Comparison of ENCODE assay signal across 3 cellular contexts in the genomic region with DNA sequence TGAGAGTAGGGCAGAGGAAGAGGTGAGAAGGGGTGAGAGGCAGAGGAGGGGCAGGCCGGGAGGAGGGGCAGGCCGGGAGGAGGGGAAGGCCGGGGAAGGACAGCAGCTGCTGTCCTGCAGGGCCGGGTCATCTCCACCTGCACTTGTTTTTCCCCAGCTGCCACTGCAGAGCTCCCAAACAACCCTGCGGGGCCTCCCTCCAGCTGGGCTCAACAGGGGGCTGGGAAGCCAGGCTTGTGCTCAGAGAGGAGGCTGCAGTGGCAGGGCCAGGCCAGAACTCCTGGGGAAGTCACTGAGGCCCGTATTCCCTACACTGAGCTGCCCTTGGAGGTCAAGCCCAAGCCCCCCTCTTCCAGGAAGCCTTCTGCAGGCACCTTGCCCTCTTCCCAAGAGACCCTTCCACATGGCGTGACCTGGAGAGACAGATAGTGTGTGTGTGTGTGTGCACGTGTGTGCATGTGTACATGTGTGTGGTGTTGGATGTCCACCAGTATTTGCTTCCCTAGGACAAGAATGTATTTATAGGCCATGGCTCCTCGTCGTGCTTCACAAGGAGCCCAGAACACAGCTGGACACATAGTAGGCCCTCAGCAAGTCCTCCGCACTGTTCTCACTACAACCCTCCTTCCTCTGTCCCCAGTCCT.
TF ChIP-seq lines count a peak whose summit lies in the region.

No MANE protein-coding gene starts in this region.

TF ChIP-seq in SK-N-SH, 30 proteins besides CTCF, POLR2A, EP300 and RAD21:
- TF ChIP-seq TEAD4 (IDR thresholded peaks at IDR 0.05; ENCODE audit: borderline replicate concordance, insufficient read depth) (no peak), GABPA (IDR thresholded peaks at IDR 0.05; ENCODE audit: low read depth) (no peak), NFIC (IDR thresholded peaks at IDR 0.05; ENCODE audit: borderline replicate concordance) (no peak), PBX3 (IDR thresholded peaks at IDR 0.05) (no peak), GATA2 (CRISPR knock-in tag; IDR thresholded peaks at IDR 0.05) (no peak), USF1 (IDR thresholded peaks at IDR 0.05; ENCODE audit: borderline replicate concordance, low read depth) (no peak), FOXM1 (IDR thresholded peaks at IDR 0.05; ENCODE audit: low read depth) (no peak), MXI1 (IDR thresholded peaks at IDR 0.05; ENCODE audit: low read depth, low read length) (no peak), TCF12 (IDR thresholded peaks at IDR 0.05) (no peak), TAF1 (IDR thresholded peaks at IDR 0.05; ENCODE audit: borderline replicate concordance, low read depth, low read length) (no peak), RFX5 (IDR thresholded peaks at IDR 0.05; ENCODE audit: low read length) (no peak), SMC3 (IDR thresholded peaks at IDR 0.05; ENCODE audit: low read depth, low read length) (no peak)
- TF ChIP-seq, protein P1, sequence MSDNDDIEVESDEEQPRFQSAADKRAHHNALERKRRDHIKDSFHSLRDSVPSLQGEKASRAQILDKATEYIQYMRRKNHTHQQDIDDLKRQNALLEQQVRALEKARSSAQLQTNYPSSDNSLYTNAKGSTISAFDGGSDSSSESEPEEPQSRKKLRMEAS (IDR thresholded peaks at IDR 0.05; ENCODE audit: low read depth) = no peak

TF ChIP-seq in SK-N-SH treated with all-trans-retinoic acid at 6 μM for 48 hours, 23 proteins besides CTCF, POLR2A, EP300 and RAD21:
- TF ChIP-seq TSHZ2 (CRISPR knock-in tag; IDR thresholded peaks at IDR 0.05) = no peak
- TF ChIP-seq SNAI2 (CRISPR knock-in tag; IDR thresholded peaks at IDR 0.05) = no peak
- TF ChIP-seq CSDC2 (CRISPR knock-in tag; IDR thresholded peaks at IDR 0.05) = no peak
- TF ChIP-seq, protein P2, sequence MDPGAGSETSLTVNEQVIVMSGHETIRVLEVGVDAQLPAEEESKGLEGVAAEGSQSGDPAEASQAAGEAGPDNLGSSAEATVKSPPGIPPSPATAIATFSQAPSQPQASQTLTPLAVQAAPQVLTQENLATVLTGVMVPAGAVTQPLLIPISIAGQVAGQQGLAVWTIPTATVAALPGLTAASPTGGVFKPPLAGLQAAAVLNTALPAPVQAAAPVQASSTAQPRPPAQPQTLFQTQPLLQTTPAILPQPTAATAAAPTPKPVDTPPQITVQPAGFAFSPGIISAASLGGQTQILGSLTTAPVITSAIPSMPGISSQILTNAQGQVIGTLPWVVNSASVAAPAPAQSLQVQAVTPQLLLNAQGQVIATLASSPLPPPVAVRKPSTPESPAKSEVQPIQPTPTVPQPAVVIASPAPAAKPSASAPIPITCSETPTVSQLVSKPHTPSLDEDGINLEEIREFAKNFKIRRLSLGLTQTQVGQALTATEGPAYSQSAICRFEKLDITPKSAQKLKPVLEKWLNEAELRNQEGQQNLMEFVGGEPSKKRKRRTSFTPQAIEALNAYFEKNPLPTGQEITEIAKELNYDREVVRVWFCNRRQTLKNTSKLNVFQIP (CRISPR knock-in tag; IDR thresholded peaks at IDR 0.05; ENCODE audit: borderline replicate concordance, low read depth) = no peak
- TF ChIP-seq ZNF8 (CRISPR knock-in tag; IDR thresholded peaks at IDR 0.05) = no peak
- no peak for TF ChIP-seq ZNF70 (CRISPR knock-in tag; IDR thresholded peaks at IDR 0.05)
- TF ChIP-seq TOX (CRISPR knock-in tag; IDR thresholded peaks at IDR 0.05; ENCODE audit: borderline replicate concordance) = no peak
- TF ChIP-seq ZC3H10 (CRISPR knock-in tag; IDR thresholded peaks at IDR 0.05) = no peak
- TF ChIP-seq BACH2 (CRISPR knock-in tag; IDR thresholded peaks at IDR 0.05; ENCODE audit: borderline replicate concordance) = no peak
- TF ChIP-seq, protein P3, sequence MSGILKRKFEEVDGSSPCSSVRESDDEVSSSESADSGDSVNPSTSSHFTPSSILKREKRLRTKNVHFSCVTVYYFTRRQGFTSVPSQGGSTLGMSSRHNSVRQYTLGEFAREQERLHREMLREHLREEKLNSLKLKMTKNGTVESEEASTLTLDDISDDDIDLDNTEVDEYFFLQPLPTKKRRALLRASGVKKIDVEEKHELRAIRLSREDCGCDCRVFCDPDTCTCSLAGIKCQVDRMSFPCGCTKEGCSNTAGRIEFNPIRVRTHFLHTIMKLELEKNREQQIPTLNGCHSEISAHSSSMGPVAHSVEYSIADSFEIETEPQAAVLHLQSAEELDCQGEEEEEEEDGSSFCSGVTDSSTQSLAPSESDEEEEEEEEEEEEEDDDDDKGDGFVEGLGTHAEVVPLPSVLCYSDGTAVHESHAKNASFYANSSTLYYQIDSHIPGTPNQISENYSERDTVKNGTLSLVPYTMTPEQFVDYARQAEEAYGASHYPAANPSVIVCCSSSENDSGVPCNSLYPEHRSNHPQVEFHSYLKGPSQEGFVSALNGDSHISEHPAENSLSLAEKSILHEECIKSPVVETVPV (CRISPR knock-in tag; IDR thresholded peaks at IDR 0.05) = no peak
- TF ChIP-seq GLIS3 (CRISPR knock-in tag; IDR thresholded peaks at IDR 0.05) = no peak
- no peak for TF ChIP-seq PPARA (CRISPR knock-in tag; IDR thresholded peaks at IDR 0.05; ENCODE audit: borderline replicate concordance)
- no peak for TF ChIP-seq ARNTL (CRISPR knock-in tag; IDR thresholded peaks at IDR 0.05; ENCODE audit: borderline replicate concordance, low read depth)
- no peak for TF ChIP-seq RARB (CRISPR knock-in tag; IDR thresholded peaks at IDR 0.05)
- no peak for TF ChIP-seq ZNF565 (CRISPR knock-in tag; conservative IDR thresholded peaks at IDR 0.05; ENCODE audit: low read depth)
- no peak for TF ChIP-seq ZFP30 (CRISPR knock-in tag; IDR thresholded peaks at IDR 0.05)
- no peak for TF ChIP-seq TCF4 (CRISPR knock-in tag; IDR thresholded peaks at IDR 0.05; ENCODE audit: borderline replicate concordance)
- TF ChIP-seq ZFP3 (CRISPR knock-in tag; IDR thresholded peaks at IDR 0.05) = no peak
- TF ChIP-seq ISL1 (CRISPR knock-in tag; IDR thresholded peaks at IDR 0.05) = no peak

TF ChIP-seq in H1, 55 proteins besides CTCF, POLR2A, EP300 and RAD21:
- TF ChIP-seq, protein P4, sequence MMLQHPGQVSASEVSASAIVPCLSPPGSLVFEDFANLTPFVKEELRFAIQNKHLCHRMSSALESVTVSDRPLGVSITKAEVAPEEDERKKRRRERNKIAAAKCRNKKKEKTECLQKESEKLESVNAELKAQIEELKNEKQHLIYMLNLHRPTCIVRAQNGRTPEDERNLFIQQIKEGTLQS (IDR thresholded peaks at IDR 0.05; ENCODE audit: insufficient read depth, low read depth, low read length) = no peak
- TF ChIP-seq SIX5 (IDR thresholded peaks at IDR 0.05; ENCODE audit: low read depth, low read length) = no peak
- no peak for TF ChIP-seq MAFK (IDR thresholded peaks at IDR 0.05; ENCODE audit: low read depth, low read length)
- TF ChIP-seq TBP (IDR thresholded peaks at IDR 0.05; ENCODE audit: low read depth, low read length) = no peak
- no peak for TF ChIP-seq GTF2F1 (IDR thresholded peaks at IDR 0.05; ENCODE audit: borderline replicate concordance, low read depth, low read length)
- no peak for TF ChIP-seq CHD2 (IDR thresholded peaks at IDR 0.05; ENCODE audit: low read length)
- no peak for TF ChIP-seq TAF1 (IDR thresholded peaks at IDR 0.05; ENCODE audit: low read depth, low read length)
- TF ChIP-seq, protein P5, sequence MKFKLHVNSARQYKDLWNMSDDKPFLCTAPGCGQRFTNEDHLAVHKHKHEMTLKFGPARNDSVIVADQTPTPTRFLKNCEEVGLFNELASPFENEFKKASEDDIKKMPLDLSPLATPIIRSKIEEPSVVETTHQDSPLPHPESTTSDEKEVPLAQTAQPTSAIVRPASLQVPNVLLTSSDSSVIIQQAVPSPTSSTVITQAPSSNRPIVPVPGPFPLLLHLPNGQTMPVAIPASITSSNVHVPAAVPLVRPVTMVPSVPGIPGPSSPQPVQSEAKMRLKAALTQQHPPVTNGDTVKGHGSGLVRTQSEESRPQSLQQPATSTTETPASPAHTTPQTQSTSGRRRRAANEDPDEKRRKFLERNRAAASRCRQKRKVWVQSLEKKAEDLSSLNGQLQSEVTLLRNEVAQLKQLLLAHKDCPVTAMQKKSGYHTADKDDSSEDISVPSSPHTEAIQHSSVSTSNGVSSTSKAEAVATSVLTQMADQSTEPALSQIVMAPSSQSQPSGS (IDR thresholded peaks at IDR 0.05; ENCODE audit: low read length) = no peak
- TF ChIP-seq, protein P1 (IDR thresholded peaks at IDR 0.05) = no peak
- no peak for TF ChIP-seq HDAC2 (IDR thresholded peaks at IDR 0.05; ENCODE audit: borderline replicate concordance in 1 of 2, low read depth in 2 of 2, low read length in 2 of 2)
- TF ChIP-seq EZH2 (IDR thresholded peaks at IDR 0.05; ENCODE audit: low read depth, low read length, severe bottlenecking) = no peak
- TF ChIP-seq NANOG (IDR thresholded peaks at IDR 0.05; ENCODE audit: insufficient read depth, low read depth, low read length, poor library complexity, severe bottlenecking) = no peak
- TF ChIP-seq CBX8 (IDR thresholded peaks at IDR 0.05; ENCODE audit: borderline replicate concordance, low read depth, low read length) = no peak
- no peak for TF ChIP-seq CBX5 (IDR thresholded peaks at IDR 0.05; ENCODE audit: low read depth, low read length)
- TF ChIP-seq EGR1 (IDR thresholded peaks at IDR 0.05; ENCODE audit: borderline replicate concordance, low read depth, low read length) = no peak
- TF ChIP-seq, protein P6, sequence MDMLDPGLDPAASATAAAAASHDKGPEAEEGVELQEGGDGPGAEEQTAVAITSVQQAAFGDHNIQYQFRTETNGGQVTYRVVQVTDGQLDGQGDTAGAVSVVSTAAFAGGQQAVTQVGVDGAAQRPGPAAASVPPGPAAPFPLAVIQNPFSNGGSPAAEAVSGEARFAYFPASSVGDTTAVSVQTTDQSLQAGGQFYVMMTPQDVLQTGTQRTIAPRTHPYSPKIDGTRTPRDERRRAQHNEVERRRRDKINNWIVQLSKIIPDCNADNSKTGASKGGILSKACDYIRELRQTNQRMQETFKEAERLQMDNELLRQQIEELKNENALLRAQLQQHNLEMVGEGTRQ (IDR thresholded peaks at IDR 0.05; ENCODE audit: low read length) = no peak
TF ChIP-seq in H1: peak in this region for 0.
